8 cellular contexts compared by ENCODE assay signal in genomic region chr21:25801217-25802015, GRCh38.
DNase-seq lines count a peak whose midpoint lies in the region; ATAC-seq and TF ChIP-seq lines count a peak whose summit lies in the region.

No MANE protein-coding gene starts in this region.

- H3K36me3 Mint-ChIP-seq in activated naive CD4-positive, alpha-beta T cell treated with anti-CD3 and anti-CD28 coated beads for 36 hours (ENCODE audit: low read depth): no peaks in the 10 kb centered on the region
- H3K36me3 Mint-ChIP-seq in glutamatergic neuron (ENCODE audit: unreplicated experiment): no peaks in the 10 kb centered on the region

- H3K4me3 ChIP-seq in GM06990 (replicated peaks; ENCODE audit: low read depth, low read length) (no peak overlapping the region), HAP-1 (no peak overlapping the region), upper lobe of right lung (no peak overlapping the region)

- TF ChIP-seq CTCF in GM06990 (IDR thresholded peaks at IDR 0.05; ENCODE audit: insufficient read depth, low read length, poor library complexity, severe bottlenecking) (peak; percentile 100), glutamatergic neuron (IDR thresholded peaks at IDR 0.05; ENCODE audit: partially characterized antibody, unreplicated experiment) (peak; percentile 99), upper lobe of right lung (IDR thresholded peaks at IDR 0.05) (peak; percentile 95)

- H3K27ac Mint-ChIP-seq in activated naive CD4-positive, alpha-beta T cell treated with anti-CD3 and anti-CD28 coated beads for 36 hours: no peak overlapping the region
- no peak overlapping the region for H3K27ac Mint-ChIP-seq in glutamatergic neuron (ENCODE audit: unreplicated experiment)

- H3K36me3 ChIP-seq in GM06990 (ENCODE audit: control insufficient read depth, insufficient read depth, low read length): no peaks in the 10 kb centered on the region
- H3K36me3 ChIP-seq in HAP-1 (replicated peaks): no peaks in the 10 kb centered on the region
- H3K36me3 ChIP-seq in upper lobe of right lung: no peaks in the 10 kb centered on the region

- H3K27me3 ChIP-seq in GM06990 (replicated peaks; ENCODE audit: control insufficient read depth, insufficient read depth, low read length) (no peaks in the 10 kb centered on the region), HAP-1 (ENCODE audit: low read depth) (0 out of 2 replicates have a peak, but pooled peaks cover 2% of the 10 kb centered on the region), upper lobe of right lung (peaks cover 1% of the 10 kb centered on the region)

- DNase-seq in GM06990 (ENCODE audit: extremely low read depth, insufficient read length) (peak; percentile 82), HAP-1 (ENCODE audit: low spot score in 2 of 2) (peak; percentile 81 to 96), LoVo (ENCODE audit: low spot score) (peak; percentile 77), SK-N-DZ (ENCODE audit: low spot score) (peak; percentile 83), glutamatergic neuron (peak; percentile 94), posterior cingulate gyrus (peak in 9 of 10 donors; percentile 61 to 95 (median 69)), upper lobe of right lung (peak; percentile 87)
- peak; percentile 95 for DNase-seq in activated naive CD4-positive, alpha-beta T cell treated with anti-CD3 and anti-CD28 coated beads for 36 hours

- CTCF ChIA-PET in activated naive CD4-positive, alpha-beta T cell treated with anti-CD3 and anti-CD28 coated beads for 36 hours (lab: Charles Lee): interaction anchor here (0.6 to 2.8 kb wide), 26 partner anchors 9 to 483 kb away, joined by 3 to 22 read pairs (median 4); partner anchors contain the start of genes ATP5PF and GABPA

- peaks cover 4% of the 10 kb centered on the region for H3K4me1 ChIP-seq in HAP-1
- H3K4me1 ChIP-seq in upper lobe of right lung: no peaks in the 10 kb centered on the region

- intact Hi-C loops in activated naive CD4-positive, alpha-beta T cell treated with anti-CD3 and anti-CD28 coated beads for 36 hours (cut with micrococcal nuclease): loop anchor here (1.0 to 5.0 kb wide), 6 partner anchors 11 to 380 kb away; partner anchors contain the start of genes APP, ATP5PF and GABPA
- intact Hi-C loops in posterior cingulate gyrus (cut with DNase I) (loop anchor here (5.0 kb wide), 1 partner anchor 194 kb away; the partner anchor contains the start of gene MRPL39), upper lobe of right lung (cut with DNase I) (no loop called here)

- peak overlapping the region; percentile 23 for H3K4me3 Mint-ChIP-seq in activated naive CD4-positive, alpha-beta T cell treated with anti-CD3 and anti-CD28 coated beads for 36 hours
- no peak overlapping the region for H3K4me3 Mint-ChIP-seq in glutamatergic neuron (ENCODE audit: unreplicated experiment)

- in situ Hi-C loops in HAP-1 (cut with MboI; ENCODE audit: low sequenced_read_pairs): no loop called here

- peak; percentile 100 for ATAC-seq in upper lobe of right lung

- H3K27ac ChIP-seq in upper lobe of right lung: no peak overlapping the region

- H3K9me3 Mint-ChIP-seq in activated naive CD4-positive, alpha-beta T cell treated with anti-CD3 and anti-CD28 coated beads for 36 hours: no peaks in the 10 kb centered on the region
- no peaks in the 10 kb centered on the region for H3K9me3 Mint-ChIP-seq in glutamatergic neuron (ENCODE audit: unreplicated experiment)

- peaks cover 6% of the 10 kb centered on the region for H3K4me1 Mint-ChIP-seq in activated naive CD4-positive, alpha-beta T cell treated with anti-CD3 and anti-CD28 coated beads for 36 hours (ENCODE audit: low read depth)
- no peaks in the 10 kb centered on the region for H3K4me1 Mint-ChIP-seq in glutamatergic neuron (ENCODE audit: low read depth, unreplicated experiment)

- no peaks in the 10 kb centered on the region for H3K9me3 ChIP-seq in HAP-1
- no peaks in the 10 kb centered on the region for H3K9me3 ChIP-seq in upper lobe of right lung

- peaks cover 8% of the 10 kb centered on the region for H3K27me3 Mint-ChIP-seq in activated naive CD4-positive, alpha-beta T cell treated with anti-CD3 and anti-CD28 coated beads for 36 hours (ENCODE audit: low read depth)
- no peaks in the 10 kb centered on the region for H3K27me3 Mint-ChIP-seq in glutamatergic neuron (ENCODE audit: unreplicated experiment)
